In genomic region chr15:31453558-31454318, GRCh38 we compare ENCODE assay signal across 19 cellular contexts.
"Had no signal": no experiment of that assay in that cellular context is flagged by ENCODE, and none has a peak within 500 bp of the region (broad histone marks: within the 10 kb centered on the region; RNA-seq: fewer than 3 reads in every experiment).

No MANE protein-coding gene starts in this region.

- ATAC-seq: body of pancreas, left lung had no signal

- H3K27me3 ChIP-seq: body of pancreas, colonic mucosa, esophagus squamous epithelium, hepatocyte, left lung, right lobe of liver had no signal

- H3K9me3 ChIP-seq: body of pancreas, colonic mucosa, esophagus squamous epithelium, left lung, right lobe of liver had no signal

- FAIRE-seq: endothelial cell of umbilical vein had no signal

- DNase-seq: activated B cell treated with CpG ODN at 0.5 μM for 24 hours; activated CD4-positive, alpha-beta T cell treated with anti-CD3 and anti-CD28 coated beads, Interleukin-2, amount 10 ng/mL, durations not matched to agents 7 days and 5 days; activated naive CD4-positive, alpha-beta T cell treated with anti-CD3 and anti-CD28 coated beads, Interleukin-2, amount 50 U/mL, for 16 hours; amygdala; body of pancreas; caudate nucleus; colonic mucosa; effector CD4-positive, alpha-beta T cell; esophagus squamous epithelium; islet precursor cell; left lung; occipital lobe; psoas muscle; stimulated activated CD4-positive, alpha-beta T cell treated with anti-CD3 and anti-CD28 coated beads, Interleukin-1b, Interleukin-23, amount 100 ng/mL, for 48 hours; substantia nigra; trophoblast cell had no signal

- H3K36me3 ChIP-seq: colonic mucosa, esophagus squamous epithelium, left lung, right lobe of liver had no signal

- H3K79me2 ChIP-seq: hepatocyte had no signal

- H3K4me1 ChIP-seq: body of pancreas, colonic mucosa, psoas muscle had no signal

- H2AFZ ChIP-seq: hepatocyte had no signal

- H3K27ac ChIP-seq: body of pancreas, colonic mucosa, esophagus squamous epithelium, hepatocyte, left lung, psoas muscle, right lobe of liver had no signal

- H3K4me2 ChIP-seq: hepatocyte had no signal

- H3K4me3 ChIP-seq: body of pancreas, colonic mucosa, esophagus squamous epithelium, hepatocyte, left lung, psoas muscle, right lobe of liver had no signal
